1 cellular context compared by ENCODE assay signal in the genomic region with DNA sequence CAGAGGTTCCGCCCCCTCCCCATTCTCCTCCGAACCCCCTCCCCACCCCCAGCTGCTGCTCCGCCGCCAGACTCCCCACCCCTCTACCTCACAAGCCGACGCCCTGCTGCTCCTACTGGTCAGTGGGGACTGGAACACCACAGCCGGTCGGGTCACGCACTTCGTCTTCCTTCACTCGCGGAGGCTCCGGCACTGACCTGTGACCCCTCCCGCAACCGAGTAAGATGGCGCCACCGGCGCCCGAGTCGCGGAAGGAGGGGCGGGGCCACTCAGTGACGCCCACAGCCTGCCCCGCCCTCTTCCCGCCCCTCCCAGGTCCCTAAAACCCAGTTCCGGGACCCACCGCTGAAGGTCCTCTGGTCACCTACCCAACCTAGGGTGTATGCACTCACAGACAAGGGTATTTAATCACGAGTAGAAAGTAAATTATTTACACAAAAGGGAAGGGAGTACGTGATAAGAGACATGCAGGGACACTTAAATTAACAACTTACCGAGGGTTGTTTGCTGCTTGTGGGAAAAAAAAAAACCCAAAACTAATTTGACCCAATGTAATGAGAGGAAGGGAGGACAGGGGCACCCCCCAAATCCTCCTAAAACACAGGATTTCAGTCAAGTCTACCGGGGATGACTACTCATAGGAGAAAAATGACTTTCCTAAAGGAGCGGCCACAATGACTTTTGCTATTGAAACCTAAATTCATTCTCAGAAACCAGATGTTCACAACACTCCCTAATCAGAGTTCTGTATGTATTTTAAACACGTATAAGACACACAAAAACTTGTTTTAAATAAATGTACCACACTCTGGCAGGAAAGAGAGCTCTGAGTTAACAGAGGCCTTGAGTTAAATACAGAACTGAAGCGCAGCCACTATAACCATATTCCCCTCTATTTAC.
TF ChIP-seq lines count a peak whose summit lies in the region.

A gene with protein sequence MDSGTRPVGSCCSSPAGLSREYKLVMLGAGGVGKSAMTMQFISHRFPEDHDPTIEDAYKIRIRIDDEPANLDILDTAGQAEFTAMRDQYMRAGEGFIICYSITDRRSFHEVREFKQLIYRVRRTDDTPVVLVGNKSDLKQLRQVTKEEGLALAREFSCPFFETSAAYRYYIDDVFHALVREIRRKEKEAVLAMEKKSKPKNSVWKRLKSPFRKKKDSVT (minus strand): TSS at position 194 of the 900 bp plus-strand sequence. CDS start 588 bp downstream, outside the sequence.

TF ChIP-seq in GM12878, 131 proteins besides CTCF, POLR2A, EP300 and RAD21 (continued from another document and continues in another):
- TF ChIP-seq, protein P1, sequence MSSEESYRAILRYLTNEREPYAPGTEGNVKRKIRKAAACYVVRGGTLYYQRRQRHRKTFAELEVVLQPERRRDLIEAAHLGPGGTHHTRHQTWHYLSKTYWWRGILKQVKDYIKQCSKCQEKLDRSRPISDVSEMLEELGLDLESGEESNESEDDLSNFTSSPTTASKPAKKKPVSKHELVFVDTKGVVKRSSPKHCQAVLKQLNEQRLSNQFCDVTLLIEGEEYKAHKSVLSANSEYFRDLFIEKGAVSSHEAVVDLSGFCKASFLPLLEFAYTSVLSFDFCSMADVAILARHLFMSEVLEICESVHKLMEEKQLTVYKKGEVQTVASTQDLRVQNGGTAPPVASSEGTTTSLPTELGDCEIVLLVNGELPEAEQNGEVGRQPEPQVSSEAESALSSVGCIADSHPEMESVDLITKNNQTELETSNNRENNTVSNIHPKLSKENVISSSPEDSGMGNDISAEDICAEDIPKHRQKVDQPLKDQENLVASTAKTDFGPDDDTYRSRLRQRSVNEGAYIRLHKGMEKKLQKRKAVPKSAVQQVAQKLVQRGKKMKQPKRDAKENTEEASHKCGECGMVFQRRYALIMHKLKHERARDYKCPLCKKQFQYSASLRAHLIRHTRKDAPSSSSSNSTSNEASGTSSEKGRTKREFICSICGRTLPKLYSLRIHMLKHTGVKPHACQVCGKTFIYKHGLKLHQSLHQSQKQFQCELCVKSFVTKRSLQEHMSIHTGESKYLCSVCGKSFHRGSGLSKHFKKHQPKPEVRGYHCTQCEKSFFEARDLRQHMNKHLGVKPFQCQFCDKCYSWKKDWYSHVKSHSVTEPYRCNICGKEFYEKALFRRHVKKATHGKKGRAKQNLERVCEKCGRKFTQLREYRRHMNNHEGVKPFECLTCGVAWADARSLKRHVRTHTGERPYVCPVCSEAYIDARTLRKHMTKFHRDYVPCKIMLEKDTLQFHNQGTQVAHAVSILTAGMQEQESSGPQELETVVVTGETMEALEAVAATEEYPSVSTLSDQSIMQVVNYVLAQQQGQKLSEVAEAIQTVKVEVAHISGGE (CRISPR knock-in tag; IDR thresholded peaks at IDR 0.05), result no peak
- TF ChIP-seq IRF4 (IDR thresholded peaks at IDR 0.05; ENCODE audit: low read depth, low read length), result no peak
- 0 out of 2 replicates have a peak, but pooled peaks have one; percentile 59 for TF ChIP-seq PAX8 (IDR thresholded peaks at IDR 0.05)
- TF ChIP-seq MTA2 (IDR thresholded peaks at IDR 0.05; ENCODE audit: low read depth), result peak; percentile 83; the same call in 1 of the 2 replicates
- no peak; the same call in 1 of the 2 replicates for TF ChIP-seq SMAD5 (IDR thresholded peaks at IDR 0.05; ENCODE audit: low read depth)
- no peak for TF ChIP-seq YBX1 (IDR thresholded peaks at IDR 0.05)
- no peak for TF ChIP-seq EED (IDR thresholded peaks at IDR 0.05; ENCODE audit: low read depth)
- TF ChIP-seq, protein P2, sequence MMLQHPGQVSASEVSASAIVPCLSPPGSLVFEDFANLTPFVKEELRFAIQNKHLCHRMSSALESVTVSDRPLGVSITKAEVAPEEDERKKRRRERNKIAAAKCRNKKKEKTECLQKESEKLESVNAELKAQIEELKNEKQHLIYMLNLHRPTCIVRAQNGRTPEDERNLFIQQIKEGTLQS (IDR thresholded peaks at IDR 0.05; ENCODE audit: borderline replicate concordance, extremely low read depth, low read depth, low read length), result no peak
- TF ChIP-seq, protein P3, sequence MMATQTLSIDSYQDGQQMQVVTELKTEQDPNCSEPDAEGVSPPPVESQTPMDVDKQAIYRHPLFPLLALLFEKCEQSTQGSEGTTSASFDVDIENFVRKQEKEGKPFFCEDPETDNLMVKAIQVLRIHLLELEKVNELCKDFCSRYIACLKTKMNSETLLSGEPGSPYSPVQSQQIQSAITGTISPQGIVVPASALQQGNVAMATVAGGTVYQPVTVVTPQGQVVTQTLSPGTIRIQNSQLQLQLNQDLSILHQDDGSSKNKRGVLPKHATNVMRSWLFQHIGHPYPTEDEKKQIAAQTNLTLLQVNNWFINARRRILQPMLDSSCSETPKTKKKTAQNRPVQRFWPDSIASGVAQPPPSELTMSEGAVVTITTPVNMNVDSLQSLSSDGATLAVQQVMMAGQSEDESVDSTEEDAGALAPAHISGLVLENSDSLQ (IDR thresholded peaks at IDR 0.05), result peak; percentile 22; the same call in 1 of the 2 replicates
- TF ChIP-seq ZNF24 (IDR thresholded peaks at IDR 0.05), result peak; percentile 55; the same call in 1 of the 2 replicates
- TF ChIP-seq MYB (IDR thresholded peaks at IDR 0.05; ENCODE audit: borderline replicate concordance, low read depth, low read length), result no peak
- no peak for TF ChIP-seq TCF3 (IDR thresholded peaks at IDR 0.05; ENCODE audit: borderline replicate concordance, insufficient read depth, low read depth, low read length)
- peak; percentile 47; the same call in 1 of the 2 replicates for TF ChIP-seq NBN (IDR thresholded peaks at IDR 0.05)
- TF ChIP-seq, protein P4, sequence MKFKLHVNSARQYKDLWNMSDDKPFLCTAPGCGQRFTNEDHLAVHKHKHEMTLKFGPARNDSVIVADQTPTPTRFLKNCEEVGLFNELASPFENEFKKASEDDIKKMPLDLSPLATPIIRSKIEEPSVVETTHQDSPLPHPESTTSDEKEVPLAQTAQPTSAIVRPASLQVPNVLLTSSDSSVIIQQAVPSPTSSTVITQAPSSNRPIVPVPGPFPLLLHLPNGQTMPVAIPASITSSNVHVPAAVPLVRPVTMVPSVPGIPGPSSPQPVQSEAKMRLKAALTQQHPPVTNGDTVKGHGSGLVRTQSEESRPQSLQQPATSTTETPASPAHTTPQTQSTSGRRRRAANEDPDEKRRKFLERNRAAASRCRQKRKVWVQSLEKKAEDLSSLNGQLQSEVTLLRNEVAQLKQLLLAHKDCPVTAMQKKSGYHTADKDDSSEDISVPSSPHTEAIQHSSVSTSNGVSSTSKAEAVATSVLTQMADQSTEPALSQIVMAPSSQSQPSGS (IDR thresholded peaks at IDR 0.05; ENCODE audit: low read length), result peak; percentile 33; the same call in 1 of the 2 replicates
- TF ChIP-seq, protein P5, sequence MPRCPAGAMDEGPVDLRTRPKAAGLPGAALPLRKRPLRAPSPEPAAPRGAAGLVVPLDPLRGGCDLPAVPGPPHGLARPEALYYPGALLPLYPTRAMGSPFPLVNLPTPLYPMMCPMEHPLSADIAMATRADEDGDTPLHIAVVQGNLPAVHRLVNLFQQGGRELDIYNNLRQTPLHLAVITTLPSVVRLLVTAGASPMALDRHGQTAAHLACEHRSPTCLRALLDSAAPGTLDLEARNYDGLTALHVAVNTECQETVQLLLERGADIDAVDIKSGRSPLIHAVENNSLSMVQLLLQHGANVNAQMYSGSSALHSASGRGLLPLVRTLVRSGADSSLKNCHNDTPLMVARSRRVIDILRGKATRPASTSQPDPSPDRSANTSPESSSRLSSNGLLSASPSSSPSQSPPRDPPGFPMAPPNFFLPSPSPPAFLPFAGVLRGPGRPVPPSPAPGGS (IDR thresholded peaks at IDR 0.05; ENCODE audit: borderline replicate concordance, insufficient read depth, low read depth, low read length, poor library complexity, severe bottlenecking), result peak; percentile 95
- TF ChIP-seq, protein P6, sequence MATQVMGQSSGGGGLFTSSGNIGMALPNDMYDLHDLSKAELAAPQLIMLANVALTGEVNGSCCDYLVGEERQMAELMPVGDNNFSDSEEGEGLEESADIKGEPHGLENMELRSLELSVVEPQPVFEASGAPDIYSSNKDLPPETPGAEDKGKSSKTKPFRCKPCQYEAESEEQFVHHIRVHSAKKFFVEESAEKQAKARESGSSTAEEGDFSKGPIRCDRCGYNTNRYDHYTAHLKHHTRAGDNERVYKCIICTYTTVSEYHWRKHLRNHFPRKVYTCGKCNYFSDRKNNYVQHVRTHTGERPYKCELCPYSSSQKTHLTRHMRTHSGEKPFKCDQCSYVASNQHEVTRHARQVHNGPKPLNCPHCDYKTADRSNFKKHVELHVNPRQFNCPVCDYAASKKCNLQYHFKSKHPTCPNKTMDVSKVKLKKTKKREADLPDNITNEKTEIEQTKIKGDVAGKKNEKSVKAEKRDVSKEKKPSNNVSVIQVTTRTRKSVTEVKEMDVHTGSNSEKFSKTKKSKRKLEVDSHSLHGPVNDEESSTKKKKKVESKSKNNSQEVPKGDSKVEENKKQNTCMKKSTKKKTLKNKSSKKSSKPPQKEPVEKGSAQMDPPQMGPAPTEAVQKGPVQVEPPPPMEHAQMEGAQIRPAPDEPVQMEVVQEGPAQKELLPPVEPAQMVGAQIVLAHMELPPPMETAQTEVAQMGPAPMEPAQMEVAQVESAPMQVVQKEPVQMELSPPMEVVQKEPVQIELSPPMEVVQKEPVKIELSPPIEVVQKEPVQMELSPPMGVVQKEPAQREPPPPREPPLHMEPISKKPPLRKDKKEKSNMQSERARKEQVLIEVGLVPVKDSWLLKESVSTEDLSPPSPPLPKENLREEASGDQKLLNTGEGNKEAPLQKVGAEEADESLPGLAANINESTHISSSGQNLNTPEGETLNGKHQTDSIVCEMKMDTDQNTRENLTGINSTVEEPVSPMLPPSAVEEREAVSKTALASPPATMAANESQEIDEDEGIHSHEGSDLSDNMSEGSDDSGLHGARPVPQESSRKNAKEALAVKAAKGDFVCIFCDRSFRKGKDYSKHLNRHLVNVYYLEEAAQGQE (IDR thresholded peaks at IDR 0.05; ENCODE audit: low read depth, low read length), result no peak
- TF ChIP-seq NFIC (IDR thresholded peaks at IDR 0.05; ENCODE audit: low read depth, low read length), result peak; percentile 32; the same call in 1 of the 2 replicates
- 0 out of 2 replicates have a peak, but pooled peaks have one; percentile 29 for TF ChIP-seq BCL11A (IDR thresholded peaks at IDR 0.05; ENCODE audit: low read depth, low read length)
- peak; percentile 64; the same call in 1 of the 2 replicates for TF ChIP-seq BACH1 (IDR thresholded peaks at IDR 0.05; ENCODE audit: borderline replicate concordance)
- no peak for TF ChIP-seq RBBP5 (conservative IDR thresholded peaks at IDR 0.05)
- TF ChIP-seq, protein P7, sequence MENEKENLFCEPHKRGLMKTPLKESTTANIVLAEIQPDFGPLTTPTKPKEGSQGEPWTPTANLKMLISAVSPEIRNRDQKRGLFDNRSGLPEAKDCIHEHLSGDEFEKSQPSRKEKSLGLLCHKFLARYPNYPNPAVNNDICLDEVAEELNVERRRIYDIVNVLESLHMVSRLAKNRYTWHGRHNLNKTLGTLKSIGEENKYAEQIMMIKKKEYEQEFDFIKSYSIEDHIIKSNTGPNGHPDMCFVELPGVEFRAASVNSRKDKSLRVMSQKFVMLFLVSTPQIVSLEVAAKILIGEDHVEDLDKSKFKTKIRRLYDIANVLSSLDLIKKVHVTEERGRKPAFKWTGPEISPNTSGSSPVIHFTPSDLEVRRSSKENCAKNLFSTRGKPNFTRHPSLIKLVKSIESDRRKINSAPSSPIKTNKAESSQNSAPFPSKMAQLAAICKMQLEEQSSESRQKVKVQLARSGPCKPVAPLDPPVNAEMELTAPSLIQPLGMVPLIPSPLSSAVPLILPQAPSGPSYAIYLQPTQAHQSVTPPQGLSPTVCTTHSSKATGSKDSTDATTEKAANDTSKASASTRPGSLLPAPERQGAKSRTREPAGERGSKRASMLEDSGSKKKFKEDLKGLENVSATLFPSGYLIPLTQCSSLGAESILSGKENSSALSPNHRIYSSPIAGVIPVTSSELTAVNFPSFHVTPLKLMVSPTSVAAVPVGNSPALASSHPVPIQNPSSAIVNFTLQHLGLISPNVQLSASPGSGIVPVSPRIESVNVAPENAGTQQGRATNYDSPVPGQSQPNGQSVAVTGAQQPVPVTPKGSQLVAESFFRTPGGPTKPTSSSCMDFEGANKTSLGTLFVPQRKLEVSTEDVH (IDR thresholded peaks at IDR 0.05; ENCODE audit: low read depth, partially characterized antibody), result no peak
- TF ChIP-seq HDGF (IDR thresholded peaks at IDR 0.05), result peak; percentile 62
- no peak for TF ChIP-seq CBX3 (IDR thresholded peaks at IDR 0.05; ENCODE audit: borderline replicate concordance, low read depth)
- no peak; the same call in 1 of the 2 replicates for TF ChIP-seq CBFB (IDR thresholded peaks at IDR 0.05; ENCODE audit: low read depth)
- TF ChIP-seq, protein P8, sequence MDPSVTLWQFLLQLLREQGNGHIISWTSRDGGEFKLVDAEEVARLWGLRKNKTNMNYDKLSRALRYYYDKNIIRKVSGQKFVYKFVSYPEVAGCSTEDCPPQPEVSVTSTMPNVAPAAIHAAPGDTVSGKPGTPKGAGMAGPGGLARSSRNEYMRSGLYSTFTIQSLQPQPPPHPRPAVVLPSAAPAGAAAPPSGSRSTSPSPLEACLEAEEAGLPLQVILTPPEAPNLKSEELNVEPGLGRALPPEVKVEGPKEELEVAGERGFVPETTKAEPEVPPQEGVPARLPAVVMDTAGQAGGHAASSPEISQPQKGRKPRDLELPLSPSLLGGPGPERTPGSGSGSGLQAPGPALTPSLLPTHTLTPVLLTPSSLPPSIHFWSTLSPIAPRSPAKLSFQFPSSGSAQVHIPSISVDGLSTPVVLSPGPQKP (IDR thresholded peaks at IDR 0.05; ENCODE audit: low read depth, low read length), result no peak
- no peak for TF ChIP-seq ETV6 (conservative IDR thresholded peaks at IDR 0.05 in 1 of 2, IDR thresholded peaks at IDR 0.05 in 1 of 2; ENCODE audit: borderline replicate concordance in 1 of 2, low read depth in 1 of 2)
- TF ChIP-seq GABPA (IDR thresholded peaks at IDR 0.05; ENCODE audit: low read depth), result no peak
- TF ChIP-seq SMAD1 (IDR thresholded peaks at IDR 0.05; ENCODE audit: low read depth, partially characterized antibody), result no peak
- TF ChIP-seq, protein P9, sequence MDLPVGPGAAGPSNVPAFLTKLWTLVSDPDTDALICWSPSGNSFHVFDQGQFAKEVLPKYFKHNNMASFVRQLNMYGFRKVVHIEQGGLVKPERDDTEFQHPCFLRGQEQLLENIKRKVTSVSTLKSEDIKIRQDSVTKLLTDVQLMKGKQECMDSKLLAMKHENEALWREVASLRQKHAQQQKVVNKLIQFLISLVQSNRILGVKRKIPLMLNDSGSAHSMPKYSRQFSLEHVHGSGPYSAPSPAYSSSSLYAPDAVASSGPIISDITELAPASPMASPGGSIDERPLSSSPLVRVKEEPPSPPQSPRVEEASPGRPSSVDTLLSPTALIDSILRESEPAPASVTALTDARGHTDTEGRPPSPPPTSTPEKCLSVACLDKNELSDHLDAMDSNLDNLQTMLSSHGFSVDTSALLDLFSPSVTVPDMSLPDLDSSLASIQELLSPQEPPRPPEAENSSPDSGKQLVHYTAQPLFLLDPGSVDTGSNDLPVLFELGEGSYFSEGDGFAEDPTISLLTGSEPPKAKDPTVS (IDR thresholded peaks at IDR 0.05; ENCODE audit: low read depth, low read length), result no peak
- peak; percentile 52; the same call in 1 of the 2 replicates for TF ChIP-seq PAX5 (IDR thresholded peaks at IDR 0.05; ENCODE audit: borderline replicate concordance, low read depth, low read length)
- TF ChIP-seq POLR2AphosphoS5 (IDR thresholded peaks at IDR 0.05; ENCODE audit: low read length), result peak; percentile 81
- TF ChIP-seq BMI1 (IDR thresholded peaks at IDR 0.05; ENCODE audit: borderline replicate concordance), result no peak
- TF ChIP-seq KDM1A (IDR thresholded peaks at IDR 0.05; ENCODE audit: borderline replicate concordance), result no peak
- TF ChIP-seq MEF2B (IDR thresholded peaks at IDR 0.05; ENCODE audit: partially characterized antibody, poor library complexity, severe bottlenecking), result no peak
- peak; percentile 40 for TF ChIP-seq RUNX3 (IDR thresholded peaks at IDR 0.05; ENCODE audit: low read length)
